In the genomic region with DNA sequence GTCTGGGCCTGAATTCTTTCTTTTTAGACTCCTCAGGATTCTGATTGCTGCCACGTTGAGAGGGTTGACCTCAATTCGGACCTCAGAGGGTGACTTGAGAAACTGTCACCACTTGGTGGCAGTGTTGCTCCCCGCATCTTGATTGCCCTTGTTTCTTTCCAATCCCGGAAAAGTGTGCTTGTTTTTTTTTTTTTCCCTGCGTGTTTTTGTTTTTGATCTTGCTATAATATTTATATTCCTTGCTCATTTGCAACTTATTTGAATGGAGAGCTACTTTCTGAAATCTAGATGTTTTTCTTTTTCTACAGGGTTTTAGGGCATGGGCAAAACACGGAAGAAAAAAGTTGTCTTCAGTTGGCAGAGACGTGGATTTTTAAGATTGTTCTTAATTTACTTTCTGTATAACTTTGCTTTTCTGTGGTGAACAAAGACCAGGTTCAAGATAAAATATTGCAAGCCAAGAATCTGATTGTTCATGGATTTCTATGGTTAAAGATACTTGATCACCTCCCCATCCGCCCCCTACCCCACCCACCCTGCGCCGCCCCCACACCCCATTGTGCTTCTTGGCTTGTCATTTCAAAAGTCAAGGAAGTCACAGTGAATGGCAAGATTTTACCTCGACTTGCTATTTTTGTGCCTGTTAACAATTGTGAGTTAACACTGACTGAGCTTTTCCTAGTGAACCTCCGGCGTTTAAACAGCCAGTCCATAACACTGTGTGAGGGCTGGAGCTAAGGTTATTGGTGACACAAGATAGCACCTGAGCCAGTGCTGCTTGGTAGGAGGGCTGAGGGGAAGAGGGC, we compare ENCODE assay signal across 8 cellular contexts.
DNase-seq lines count a peak whose midpoint lies in the region; ATAC-seq and TF ChIP-seq lines count a peak whose summit lies in the region.

No MANE protein-coding gene starts in this region.

- TF ChIP-seq CTCF in Calu3 (IDR thresholded peaks at IDR 0.05; ENCODE audit: unreplicated experiment) (peak; percentile 73), HFFc6 (IDR thresholded peaks at IDR 0.05) (peak; percentile 98)
- TF ChIP-seq CTCF in activated CD8-positive, alpha-beta T cell treated with anti-CD3 and anti-CD28 coated beads for 36 hours (IDR thresholded peaks at IDR 0.05) = peak; percentile 97

- H2BK15ac ChIP-seq in mesendoderm (replicated peaks; ENCODE audit: low read depth) = no peak overlapping the region

- H2BK120ac ChIP-seq in mesendoderm (ENCODE audit: low read depth, low read length) = no peak overlapping the region

- peak overlapping the region; percentile 35 for H3K4me3 Mint-ChIP-seq in Calu3 (ENCODE audit: low read depth, unreplicated experiment)
- H3K4me3 Mint-ChIP-seq in HFFc6 = peak overlapping the region; percentile 82
- peak overlapping the region; percentile 60 for H3K4me3 Mint-ChIP-seq in activated CD8-positive, alpha-beta T cell treated with anti-CD3 and anti-CD28 coated beads for 36 hours

- no peaks in the 10 kb centered on the region for H3K79me1 ChIP-seq in mesendoderm (ENCODE audit: low read length)

- H3K9me3 Mint-ChIP-seq in Calu3 (ENCODE audit: low read depth, unreplicated experiment) (no peaks in the 10 kb centered on the region), HFFc6 (no peaks in the 10 kb centered on the region)
- H3K9me3 Mint-ChIP-seq in activated CD8-positive, alpha-beta T cell treated with anti-CD3 and anti-CD28 coated beads for 36 hours = no peaks in the 10 kb centered on the region

- intact Hi-C loops in Calu3 (cut with micrococcal nuclease; ENCODE audit: unreplicated experiment) = loop anchor here (1.0 to 10.0 kb wide), 3 partner anchors 610 to 793 kb away; partner anchors contain the start of gene TLR6
- intact Hi-C loops in activated CD8-positive, alpha-beta T cell treated with anti-CD3 and anti-CD28 coated beads for 36 hours (cut with micrococcal nuclease) = loop anchor here (2.0 to 10.0 kb wide), 5 partner anchors 70 to 669 kb away; no protein-coding TSS in a partner anchor

- no peak overlapping the region for H2BK5ac ChIP-seq in mesendoderm (ENCODE audit: low read length)

- H3K36me3 Mint-ChIP-seq in Calu3 (ENCODE audit: insufficient read depth, unreplicated experiment) = peaks cover 4% of the 10 kb centered on the region
- H3K36me3 Mint-ChIP-seq in HFFc6 (ENCODE audit: low read depth) = peaks cover 17% of the 10 kb centered on the region; the same call in 1 of the 2 replicates
- peaks cover 9% of the 10 kb centered on the region for H3K36me3 Mint-ChIP-seq in activated CD8-positive, alpha-beta T cell treated with anti-CD3 and anti-CD28 coated beads for 36 hours (ENCODE audit: low read depth)

- H3K4me2 ChIP-seq in mesendoderm (ENCODE audit: low read length) = no peak overlapping the region

- no peak overlapping the region for H3K27ac ChIP-seq in mesendoderm (ENCODE audit: low read depth, low read length)

- H3K27me3 Mint-ChIP-seq in Calu3 (ENCODE audit: unreplicated experiment) (no peaks in the 10 kb centered on the region), HFFc6 (ENCODE audit: insufficient read depth) (no peaks in the 10 kb centered on the region)
- no peaks in the 10 kb centered on the region for H3K27me3 Mint-ChIP-seq in activated CD8-positive, alpha-beta T cell treated with anti-CD3 and anti-CD28 coated beads for 36 hours

- peak; percentile 62 for ATAC-seq in activated CD8-positive, alpha-beta T cell treated with anti-CD3 and anti-CD28 coated beads for 36 hours

- BruUV-seq in Calu3 (replicated peaks; lab: Mats Ljungman, UMichigan) = no TSS peak

- DNase-seq in Calu3 (peak; percentile 67), HFFc6 (peak; percentile 52), NCI-H69 (lab: John Stamatoyannopoulos, UW) (peak; percentile 62), mesendoderm (peak; percentile 80), SHP77 treated with DMSO at 0.1 percent for 48 hours (lab: John Stamatoyannopoulos, UW) (no peak)
- peak; percentile 78 for DNase-seq in activated CD8-positive, alpha-beta T cell treated with anti-CD3 and anti-CD28 coated beads for 36 hours
- DNase-seq in effector CD4-positive, alpha-beta T cell = peak; percentile 42
- peak; percentile 18 to 32 for DNase-seq in stimulated activated CD8-positive, alpha-beta memory T cell treated with anti-CD3 and anti-CD28 coated beads, Interleukin-15, amount 100 ng/mL, for 4 hours (ENCODE audit: low read depth in 2 of 2)

- H3K4me3 ChIP-seq in mesendoderm (ENCODE audit: low read length) = no peak overlapping the region

- peaks cover 2% of the 10 kb centered on the region for H3K36me3 ChIP-seq in mesendoderm (ENCODE audit: control insufficient read depth, insufficient read depth, low read length)

- no peak overlapping the region for H3K23ac ChIP-seq in mesendoderm (ENCODE audit: low read length)

- CTCF ChIA-PET in Calu3 (lab: Charles Lee) = interaction anchor here (0.6 kb wide), 1 partner anchor 838 kb away, joined by 3 read pairs; no protein-coding TSS in a partner anchor
- CTCF ChIA-PET in activated CD8-positive, alpha-beta T cell treated with anti-CD3 and anti-CD28 coated beads for 36 hours (lab: Charles Lee) = interaction anchor here (0.7 to 2.4 kb wide), 25 partner anchors 11 to 852 kb away, joined by 3 to 23 read pairs (median 3); no protein-coding TSS in a partner anchor

- POLR2A ChIA-PET in activated CD8-positive, alpha-beta T cell treated with anti-CD3 and anti-CD28 coated beads for 36 hours (lab: Charles Lee) = no interaction called here

- no peak overlapping the region for H3K4ac ChIP-seq in mesendoderm (ENCODE audit: low read depth, low read length)

- H3K79me2 ChIP-seq in mesendoderm (ENCODE audit: control insufficient read depth, insufficient read depth, low read length) = no peaks in the 10 kb centered on the region

- WGBS in mesendoderm (ENCODE audit: extremely low coverage, insufficient coverage, low lambda C conversion rate) = no CpG with 5 or more reads among the region's 13 CpGs

- no peaks in the 10 kb centered on the region for H3K4me1 ChIP-seq in mesendoderm (ENCODE audit: control insufficient read depth, low read depth, low read length)

- no peaks in the 10 kb centered on the region for H3K27me3 ChIP-seq in mesendoderm (ENCODE audit: insufficient read depth, low read length, poor library complexity)

- H3K18ac ChIP-seq in mesendoderm (ENCODE audit: low read length) = no peak overlapping the region

- peaks cover 8% of the 10 kb centered on the region for H3K4me1 Mint-ChIP-seq in Calu3 (ENCODE audit: low read depth, unreplicated experiment)
- peaks cover 31% of the 10 kb centered on the region for H3K4me1 Mint-ChIP-seq in HFFc6 (ENCODE audit: low read depth)
- peaks cover 13% of the 10 kb centered on the region for H3K4me1 Mint-ChIP-seq in activated CD8-positive, alpha-beta T cell treated with anti-CD3 and anti-CD28 coated beads for 36 hours (ENCODE audit: low read depth)

- peak overlapping the region; percentile 38 for H3K27ac Mint-ChIP-seq in Calu3 (ENCODE audit: unreplicated experiment)
- H3K27ac Mint-ChIP-seq in HFFc6 = peak overlapping the region; percentile 69
- H3K27ac Mint-ChIP-seq in activated CD8-positive, alpha-beta T cell treated with anti-CD3 and anti-CD28 coated beads for 36 hours = peak overlapping the region; percentile 73

- H4K8ac ChIP-seq in mesendoderm (ENCODE audit: low read depth, low read length) = no peak overlapping the region

- H3K56ac ChIP-seq in mesendoderm (ENCODE audit: low read length) = no peak overlapping the region

- H4K5ac ChIP-seq in mesendoderm (ENCODE audit: low read length) = no peak overlapping the region

- no peak overlapping the region for H2AK5ac ChIP-seq in mesendoderm (ENCODE audit: low read length)

- no peak overlapping the region for H3K9ac ChIP-seq in mesendoderm (ENCODE audit: low read length)
